In the genomic region with DNA sequence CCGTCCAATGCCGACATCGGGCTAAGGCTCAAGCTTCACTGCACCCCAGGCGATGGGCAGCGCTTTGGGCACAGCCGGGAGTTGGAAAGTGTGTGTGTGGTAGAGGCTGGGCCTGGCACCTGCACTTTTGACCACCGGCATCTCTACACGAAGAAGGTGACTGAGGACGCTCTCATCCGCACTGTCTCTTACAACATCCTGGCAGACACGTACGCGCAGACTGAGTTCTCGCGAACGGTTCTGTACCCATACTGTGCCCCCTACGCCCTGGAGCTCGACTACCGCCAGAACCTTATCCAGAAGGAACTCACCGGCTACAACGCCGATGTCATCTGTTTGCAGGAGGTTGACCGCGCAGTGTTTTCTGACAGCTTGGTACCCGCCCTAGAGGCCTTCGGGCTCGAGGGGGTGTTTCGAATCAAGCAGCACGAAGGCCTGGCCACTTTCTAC, we compare ENCODE assay signal across 8 cellular contexts. TPM values are rescaled to one million over a fixed set of nuclear protein-coding genes. Genes with fewer than 3 reads are reported as not detected.
DNase-seq lines count a peak whose midpoint lies in the region; ATAC-seq, FAIRE-seq and TF ChIP-seq lines count a peak whose summit lies in the region.

No MANE protein-coding gene starts in this region.

- H2AFZ ChIP-seq in PC-3 (ENCODE audit: low read length): peak overlapping the region; percentile 99; the same call in 1 of the 2 replicates
- H2AFZ ChIP-seq in hepatocyte: peak overlapping the region; percentile 97

- peak overlapping the region; percentile 94 for H3K9ac ChIP-seq in PC-3 (ENCODE audit: low read length)

- H3K9me3 ChIP-seq in PC-3 (ENCODE audit: low read length) (no peaks in the 10 kb centered on the region), hepatocyte (ENCODE audit: low read depth) (no peaks in the 10 kb centered on the region), small intestine (ENCODE audit: control insufficient read depth, low read depth) (no peaks in the 10 kb centered on the region)

- peaks cover 44% of the 10 kb centered on the region for H3K4me1 Mint-ChIP-seq in activated naive CD4-positive, alpha-beta T cell treated with anti-CD3 and anti-CD28 coated beads, Interleukin-2, amount 10 ng/mL, durations not matched to agents 7 days and 5 days

- peak overlapping the region; percentile 98 for H3K27ac Mint-ChIP-seq in activated naive CD4-positive, alpha-beta T cell treated with anti-CD3 and anti-CD28 coated beads, Interleukin-2, amount 10 ng/mL, durations not matched to agents 7 days and 5 days

- H3K4me1 ChIP-seq in PC-3 (ENCODE audit: insufficient read depth, low read length) (peaks cover 34% of the 10 kb centered on the region), hepatocyte (ENCODE audit: insufficient read depth) (peaks cover 5% of the 10 kb centered on the region), small intestine (ENCODE audit: control insufficient read depth in 2 of 2, insufficient read depth in 1 of 2, low read depth in 1 of 2, low read length in 1 of 2) (peaks cover 5 to 13% of the 10 kb centered on the region in 2 donors)

- DNase-seq in PC-3 (peak; percentile 52), hepatocyte (ENCODE audit: low spot score) (peak; percentile 40), small intestine (peak; percentile 46), GM19240 (ENCODE audit: insufficient read length, low spot score) (no peak)
- DNase-seq in activated naive CD4-positive, alpha-beta T cell treated with anti-CD3 and anti-CD28 coated beads, Interleukin-2, amount 10 ng/mL, durations not matched to agents 7 days and 5 days: peak; percentile 65

- H3K4me2 ChIP-seq in PC-3 (ENCODE audit: low read length) (peak overlapping the region; percentile 95), hepatocyte (peak overlapping the region; percentile 98)

- no TSS peak for BruUV-seq in PC-3 (replicated peaks; lab: Mats Ljungman, UMichigan)

- H4K20me1 ChIP-seq in PC-3 (ENCODE audit: low read length): peaks cover 17% of the 10 kb centered on the region
- peaks cover 3% of the 10 kb centered on the region for H4K20me1 ChIP-seq in hepatocyte (ENCODE audit: insufficient read depth, poor library complexity, severe bottlenecking)

- no peaks in the 10 kb centered on the region for H3K9me2 ChIP-seq in PC-3 (replicated peaks; ENCODE audit: low read length)
- H3K9me2 ChIP-seq in hepatocyte (replicated peaks; ENCODE audit: insufficient read depth): no peaks in the 10 kb centered on the region

- ATAC-seq in GM21576 (IDR thresholded peaks at IDR 0.05; ENCODE audit: unreplicated experiment) (peak; percentile 16), PC-3 (peak; percentile 39), GM19023 (IDR thresholded peaks at IDR 0.05; ENCODE audit: unreplicated experiment) (no peak)

- H3K4me3 ChIP-seq in PC-3 (ENCODE audit: low read length): peak overlapping the region; percentile 85
- peak overlapping the region; percentile 77 for H3K4me3 ChIP-seq in hepatocyte
- H3K4me3 ChIP-seq in small intestine (ENCODE audit: low read depth in 1 of 2, low read length in 2 of 2): peak overlapping the region; percentile 87 to 96

- peaks cover 33% of the 10 kb centered on the region for H3K36me3 Mint-ChIP-seq in activated naive CD4-positive, alpha-beta T cell treated with anti-CD3 and anti-CD28 coated beads, Interleukin-2, amount 10 ng/mL, durations not matched to agents 7 days and 5 days

- H3K79me2 ChIP-seq in PC-3 (ENCODE audit: low read length) (peaks cover 58% of the 10 kb centered on the region), hepatocyte (peaks cover 50% of the 10 kb centered on the region)

- no peaks in the 10 kb centered on the region for H3K27me3 ChIP-seq in PC-3 (ENCODE audit: low read length)
- H3K27me3 ChIP-seq in hepatocyte: no peaks in the 10 kb centered on the region
- H3K27me3 ChIP-seq in small intestine (ENCODE audit: control insufficient read depth in 2 of 2, insufficient read depth in 2 of 2, low read length in 2 of 2): no peaks in the 10 kb centered on the region

- intact Hi-C loops in PC-3 (cut with micrococcal nuclease): loop anchor here (2.0 to 5.0 kb wide), 6 partner anchors 26 to 385 kb away; partner anchors contain the start of gene ARF4

- H3F3A ChIP-seq in PC-3 (ENCODE audit: low read length, unreplicated experiment): no peaks in the 10 kb centered on the region

- no peaks in the 10 kb centered on the region for H3K9me3 Mint-ChIP-seq in activated naive CD4-positive, alpha-beta T cell treated with anti-CD3 and anti-CD28 coated beads, Interleukin-2, amount 10 ng/mL, durations not matched to agents 7 days and 5 days

- H3K27ac ChIP-seq in C4-2B (peak overlapping the region; percentile 87), PC-3 (ENCODE audit: low read length) (no peak overlapping the region), hepatocyte (peak overlapping the region; percentile 90), small intestine (ENCODE audit: low read depth in 1 of 2, low read length in 1 of 2) (peak overlapping the region; percentile 94 to 97)

- no peaks in the 10 kb centered on the region for H3K27me3 Mint-ChIP-seq in activated naive CD4-positive, alpha-beta T cell treated with anti-CD3 and anti-CD28 coated beads, Interleukin-2, amount 10 ng/mL, durations not matched to agents 7 days and 5 days

- TF ChIP-seq CTCF in C4-2B (conservative IDR thresholded peaks at IDR 0.05) (no peak), PC-3 (conservative IDR thresholded peaks at IDR 0.05; ENCODE audit: low read depth, low read length) (no peak), hepatocyte (IDR thresholded peaks at IDR 0.05; ENCODE audit: poor library complexity) (no peak)

- no peak for FAIRE-seq in small intestine (lab: Jason Lieb, UNC)

- 4% methylated on average over 29 of the region's 29 CpGs for WGBS in hepatocyte (ENCODE audit: low lambda C conversion rate, missing lambda C conversion rate)
- 0 to 2% (median 1%) methylated on average over 27 to 29 of the region's 29 CpGs for WGBS in small intestine, 3 donors

- POLR2A ChIA-PET in PC-3 (lab: Charles Lee; ENCODE audit: unreplicated experiment): no interaction called here

- CTCF ChIA-PET in PC-3 (lab: Charles Lee): no interaction called here
- CTCF ChIA-PET in activated naive CD4-positive, alpha-beta T cell treated with anti-CD3 and anti-CD28 coated beads, Interleukin-2, amount 10 ng/mL, durations not matched to agents 7 days and 5 days (lab: Charles Lee): interaction anchor here (1.0 kb wide), 1 partner anchor 159 kb away, joined by 3 read pairs; no protein-coding TSS in a partner anchor

- H3K36me3 ChIP-seq in PC-3 (ENCODE audit: low read depth, low read length) (peaks cover 18% of the 10 kb centered on the region), hepatocyte (replicated peaks; ENCODE audit: insufficient read depth, low read depth) (peaks cover 3% of the 10 kb centered on the region), small intestine (ENCODE audit: control insufficient read depth in 2 of 2, insufficient read depth in 2 of 2, low read length in 2 of 2) (no peaks in the 10 kb centered on the region)

- peak overlapping the region; percentile 96 for H3K4me3 Mint-ChIP-seq in activated naive CD4-positive, alpha-beta T cell treated with anti-CD3 and anti-CD28 coated beads, Interleukin-2, amount 10 ng/mL, durations not matched to agents 7 days and 5 days

RNA-seq across cellular contexts. Expression of gene PDE12, which starts 1.0 kb away (rescaled TPM):
- total RNA-seq in PC-3 (2014; rRNA removed): 25.3 and 32.3 TPM in 2 replicates
- 15.9 and 17.2 TPM in 2 replicates for total RNA-seq in hepatocyte
- polyA plus RNA-seq in hepatocyte: 8.4 and 12.7 TPM in 2 replicates
- polyA plus RNA-seq in small intestine: 1 to 10 TPM; 4.0 to 7.0 (median 4.1) TPM

RNA-seq across cellular contexts. Expression of gene DNAH12, which starts 13.0 kb away (rescaled TPM):
- total RNA-seq in PC-3 (2014; rRNA removed) (0.07 TPM in 1 of 2 replicates, not detected in the other), hepatocyte (1.1 and 1.5 TPM in 2 replicates)
- polyA plus RNA-seq in hepatocyte (0.06 and 0.60 TPM in 2 replicates), small intestine (under 1 TPM in 1 of 3 donors, not detected in 2; 0.10 TPM)

RNA-seq across cellular contexts. Expression of gene ARF4, which starts 40.0 kb away (rescaled TPM):
- 130 and 135 TPM in 2 replicates for total RNA-seq in PC-3 (2014; rRNA removed)
- total RNA-seq in hepatocyte: 363 and 386 TPM in 2 replicates
- polyA plus RNA-seq in hepatocyte: 449 and 466 TPM in 2 replicates
- 100 to 1,000 TPM; 157 to 177 (median 171) TPM for polyA plus RNA-seq in small intestine
